ENCODE assay signal across 11 cellular contexts in the genomic region with DNA sequence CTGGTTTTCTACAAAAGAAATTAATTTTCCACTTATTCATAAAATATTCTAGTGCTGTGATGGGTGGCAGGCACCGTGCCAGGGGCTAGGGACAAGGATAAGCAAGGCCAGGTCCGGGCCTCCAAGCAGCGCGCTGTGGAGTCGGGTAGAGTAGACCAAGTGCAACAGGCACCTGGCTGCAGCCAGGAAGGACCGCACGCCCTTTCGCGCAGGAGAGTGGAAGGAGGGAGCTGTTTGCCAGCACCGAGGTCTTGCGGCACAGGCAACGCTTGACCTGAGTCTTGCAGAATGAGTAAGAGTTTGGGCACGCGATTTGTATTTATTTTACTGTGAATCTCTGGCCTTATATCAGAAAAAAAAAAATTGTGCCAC. TPM values are rescaled to one million over a fixed set of nuclear protein-coding genes. Genes with fewer than 3 reads are reported as not detected.
DNase-seq lines count a peak whose midpoint lies in the region; ATAC-seq and TF ChIP-seq lines count a peak whose summit lies in the region.
"Had no signal": no experiment of that assay in that cellular context is flagged by ENCODE, and none has a peak within 500 bp of the region (broad histone marks: within the 10 kb centered on the region; RNA-seq: fewer than 3 reads in every experiment).

A gene with protein sequence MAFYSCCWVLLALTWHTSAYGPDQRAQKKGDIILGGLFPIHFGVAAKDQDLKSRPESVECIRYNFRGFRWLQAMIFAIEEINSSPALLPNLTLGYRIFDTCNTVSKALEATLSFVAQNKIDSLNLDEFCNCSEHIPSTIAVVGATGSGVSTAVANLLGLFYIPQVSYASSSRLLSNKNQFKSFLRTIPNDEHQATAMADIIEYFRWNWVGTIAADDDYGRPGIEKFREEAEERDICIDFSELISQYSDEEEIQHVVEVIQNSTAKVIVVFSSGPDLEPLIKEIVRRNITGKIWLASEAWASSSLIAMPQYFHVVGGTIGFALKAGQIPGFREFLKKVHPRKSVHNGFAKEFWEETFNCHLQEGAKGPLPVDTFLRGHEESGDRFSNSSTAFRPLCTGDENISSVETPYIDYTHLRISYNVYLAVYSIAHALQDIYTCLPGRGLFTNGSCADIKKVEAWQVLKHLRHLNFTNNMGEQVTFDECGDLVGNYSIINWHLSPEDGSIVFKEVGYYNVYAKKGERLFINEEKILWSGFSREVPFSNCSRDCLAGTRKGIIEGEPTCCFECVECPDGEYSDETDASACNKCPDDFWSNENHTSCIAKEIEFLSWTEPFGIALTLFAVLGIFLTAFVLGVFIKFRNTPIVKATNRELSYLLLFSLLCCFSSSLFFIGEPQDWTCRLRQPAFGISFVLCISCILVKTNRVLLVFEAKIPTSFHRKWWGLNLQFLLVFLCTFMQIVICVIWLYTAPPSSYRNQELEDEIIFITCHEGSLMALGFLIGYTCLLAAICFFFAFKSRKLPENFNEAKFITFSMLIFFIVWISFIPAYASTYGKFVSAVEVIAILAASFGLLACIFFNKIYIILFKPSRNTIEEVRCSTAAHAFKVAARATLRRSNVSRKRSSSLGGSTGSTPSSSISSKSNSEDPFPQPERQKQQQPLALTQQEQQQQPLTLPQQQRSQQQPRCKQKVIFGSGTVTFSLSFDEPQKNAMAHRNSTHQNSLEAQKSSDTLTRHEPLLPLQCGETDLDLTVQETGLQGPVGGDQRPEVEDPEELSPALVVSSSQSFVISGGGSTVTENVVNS (plus strand): TSS at position 148 of the 372 bp plus-strand sequence. CDS start 70,522 bp downstream, outside the sequence.

- H3K27ac ChIP-seq in HUES64 (ENCODE audit: low read depth, low read length) (no peak within 1 kb of the TSS), endodermal cell (ENCODE audit: low read depth, low read length) (no peak within 1 kb of the TSS)

- H3K36me3 ChIP-seq in HUES64 (ENCODE audit: insufficient read depth, low read length) (no peaks in the 10 kb centered on the region), endodermal cell (ENCODE audit: control insufficient read depth, insufficient read depth, low read length) (no peaks in the 10 kb centered on the region)

- peaks cover 83% of the 10 kb centered on the region for H3K27me3 Mint-ChIP-seq in endodermal cell (ENCODE audit: insufficient read depth)
- peaks cover 87% of the 10 kb centered on the region for H3K27me3 Mint-ChIP-seq in nephron (ENCODE audit: low read depth)

- H3K36me3 Mint-ChIP-seq in endodermal cell (ENCODE audit: low read depth): no peaks in the 10 kb centered on the region
- H3K36me3 Mint-ChIP-seq in nephron (ENCODE audit: low read depth): no peaks in the 10 kb centered on the region

- peak within 1 kb of the TSS; percentile 66 for H3K4me3 Mint-ChIP-seq in endodermal cell
- H3K4me3 Mint-ChIP-seq in nephron: peak within 1 kb of the TSS; percentile 82 to 83 (median 83)

- ATAC-seq in HG03432 (IDR thresholded peaks at IDR 0.05; ENCODE audit: unreplicated experiment): no peak

- H3K9me3 ChIP-seq in HUES64 (ENCODE audit: insufficient read depth, low read depth, low read length) (no peaks in the 10 kb centered on the region), endodermal cell (ENCODE audit: control insufficient read depth, low read length) (no peaks in the 10 kb centered on the region)

- H3K9me3 Mint-ChIP-seq in endodermal cell (no peaks in the 10 kb centered on the region), nephron (no peaks in the 10 kb centered on the region)

- H3K4me1 ChIP-seq in HUES64 (ENCODE audit: insufficient read depth, low read length): no peaks in the 10 kb centered on the region
- H3K4me1 ChIP-seq in endodermal cell (ENCODE audit: control insufficient read depth, insufficient read depth, low read length): no peaks in the 10 kb centered on the region

- H3K27ac Mint-ChIP-seq in endodermal cell (no peak within 1 kb of the TSS), nephron (peak within 1 kb of the TSS in 1 of 3 experiments; percentile 85)

- H3K27me3 ChIP-seq in HUES64 (ENCODE audit: insufficient read depth, low read length) (peaks cover 79% of the 10 kb centered on the region), endodermal cell (ENCODE audit: control insufficient read depth, insufficient read depth, low read length, poor library complexity, severe bottlenecking) (peaks cover 90% of the 10 kb centered on the region)

- 7% methylated on average over 14 of the region's 14 CpGs for WGBS in HUES64
- WGBS in endodermal cell (ENCODE audit: insufficient coverage in 1 of 2, insufficient read length in 1 of 2), 2 experiments: 18 to 23% methylated on average over 11 to 14 of the region's 14 CpGs

- DNase-seq in DMS79 treated with DMSO at 0.1 percent for 48 hours (lab: John Stamatoyannopoulos, UW) (peak; percentile 62), endodermal cell (peak; percentile 74), CD1c-positive myeloid dendritic cell (ENCODE audit: extremely low spot score) (no peak), NCI-H1092 (lab: John Stamatoyannopoulos, UW) (no peak), AML-193 (lab: John Stamatoyannopoulos, UW) (no peak)
- DNase-seq: activated CD8-positive, alpha-beta memory T cell treated with anti-CD3 and anti-CD28 coated beads for 24 hours; NCI-H446 treated with DMSO at 0.1 percent for 48 hours had no signal

- peaks cover 5% of the 10 kb centered on the region for H3K4me1 Mint-ChIP-seq in endodermal cell
- H3K4me1 Mint-ChIP-seq in nephron: peaks cover 11% of the 10 kb centered on the region

- TF ChIP-seq CTCF in endodermal cell (conservative IDR thresholded peaks at IDR 0.05) (no peak), nephron (IDR thresholded peaks at IDR 0.05; ENCODE audit: unreplicated experiment in 3 of 3) (no peak)

- H3K9ac ChIP-seq in HUES64 (ENCODE audit: low read depth, low read length): peak within 1 kb of the TSS; percentile 38; the same call in 1 of the 2 replicates
- H3K9ac ChIP-seq in endodermal cell (ENCODE audit: extremely low read depth, low read length, poor library complexity, severe bottlenecking): no peak within 1 kb of the TSS

- H3K4me3 ChIP-seq in HUES64 (ENCODE audit: low read length): peak within 1 kb of the TSS; percentile 67
- peak within 1 kb of the TSS; percentile 74 for H3K4me3 ChIP-seq in endodermal cell (ENCODE audit: low read length)

RNA-seq across cellular contexts. Expression of the gene that starts here (rescaled TPM):
- polyA plus RNA-seq in HUES64 (2013, experiment 1 of 2): not detected
- 0.06 TPM for polyA plus RNA-seq in HUES64 (2013, experiment 2 of 2)
- under 1 TPM in 1 of 2 donors, not detected in 1; 0.04 TPM for total RNA-seq in endodermal cell
- polyA plus RNA-seq in endodermal cell (2013, experiment 1 of 2): 0.04 TPM
- polyA plus RNA-seq in endodermal cell (2013, experiment 2 of 2): not detected
- total RNA-seq: fibroblast of villous mesenchyme had no signal

Comparison
In these comparisons a context has a peak if more than half of its experiments do, and no peak if none do; other contexts are left out.
1. Peak in DNase-seq and H3K4me3 ChIP-seq in endodermal cell; RNA of the gene not detected or under 1 TPM.